2 cellular contexts compared by ENCODE assay signal in the genomic region with DNA sequence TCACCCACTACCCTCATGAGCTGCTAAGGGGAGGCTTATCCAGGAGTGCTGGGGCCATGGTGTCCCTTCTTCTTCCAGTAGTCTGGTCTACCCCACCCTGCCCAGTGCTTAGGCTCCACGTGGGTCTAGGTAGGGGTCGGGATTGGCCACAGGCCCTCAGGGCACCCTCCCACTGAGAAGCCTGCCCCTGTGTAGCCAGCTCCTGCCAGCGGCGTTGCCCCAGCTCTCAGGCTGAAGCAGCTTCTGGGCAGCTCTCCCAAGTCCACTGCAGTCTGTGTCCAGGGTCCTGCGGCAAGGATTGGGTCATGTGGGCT.
TF ChIP-seq lines count a peak whose summit lies in the region.

No MANE protein-coding gene starts in this region.

TF ChIP-seq in HCT116, 20 proteins besides CTCF, POLR2A, EP300 and RAD21:
- TF ChIP-seq ELF1 (IDR thresholded peaks at IDR 0.05; ENCODE audit: borderline replicate concordance, low read depth) (no peak), POLR2AphosphoS5 (IDR thresholded peaks at IDR 0.05; ENCODE audit: low read depth, low read length) (no peak), YY1 (IDR thresholded peaks at IDR 0.05; ENCODE audit: extremely low read depth, insufficient replicate concordance, low read depth, low read length) (no peak), ZNF274 (IDR thresholded peaks at IDR 0.05; ENCODE audit: low read depth, low read length) (no peak), REST (IDR thresholded peaks at IDR 0.05; ENCODE audit: low read depth) (no peak), EGR1 (IDR thresholded peaks at IDR 0.05; ENCODE audit: low read depth) (no peak), CEBPB (IDR thresholded peaks at IDR 0.05; ENCODE audit: low read depth) (no peak), FOSL1 (IDR thresholded peaks at IDR 0.05; ENCODE audit: low read depth) (no peak), SIN3A (IDR thresholded peaks at IDR 0.05; ENCODE audit: low read depth) (no peak)
- TF ChIP-seq, protein P1, sequence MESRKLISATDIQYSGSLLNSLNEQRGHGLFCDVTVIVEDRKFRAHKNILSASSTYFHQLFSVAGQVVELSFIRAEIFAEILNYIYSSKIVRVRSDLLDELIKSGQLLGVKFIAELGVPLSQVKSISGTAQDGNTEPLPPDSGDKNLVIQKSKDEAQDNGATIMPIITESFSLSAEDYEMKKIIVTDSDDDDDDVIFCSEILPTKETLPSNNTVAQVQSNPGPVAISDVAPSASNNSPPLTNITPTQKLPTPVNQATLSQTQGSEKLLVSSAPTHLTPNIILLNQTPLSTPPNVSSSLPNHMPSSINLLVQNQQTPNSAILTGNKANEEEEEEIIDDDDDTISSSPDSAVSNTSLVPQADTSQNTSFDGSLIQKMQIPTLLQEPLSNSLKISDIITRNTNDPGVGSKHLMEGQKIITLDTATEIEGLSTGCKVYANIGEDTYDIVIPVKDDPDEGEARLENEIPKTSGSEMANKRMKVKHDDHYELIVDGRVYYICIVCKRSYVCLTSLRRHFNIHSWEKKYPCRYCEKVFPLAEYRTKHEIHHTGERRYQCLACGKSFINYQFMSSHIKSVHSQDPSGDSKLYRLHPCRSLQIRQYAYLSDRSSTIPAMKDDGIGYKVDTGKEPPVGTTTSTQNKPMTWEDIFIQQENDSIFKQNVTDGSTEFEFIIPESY (IDR thresholded peaks at IDR 0.05; ENCODE audit: extremely low read depth, insufficient replicate concordance, low read length), result no peak
- TF ChIP-seq, protein P2, sequence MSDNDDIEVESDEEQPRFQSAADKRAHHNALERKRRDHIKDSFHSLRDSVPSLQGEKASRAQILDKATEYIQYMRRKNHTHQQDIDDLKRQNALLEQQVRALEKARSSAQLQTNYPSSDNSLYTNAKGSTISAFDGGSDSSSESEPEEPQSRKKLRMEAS (IDR thresholded peaks at IDR 0.05), result no peak

TF ChIP-seq in GM12878, 131 proteins besides CTCF, POLR2A, EP300 and RAD21:
- TF ChIP-seq HCFC1 (IDR thresholded peaks at IDR 0.05; ENCODE audit: low read length), result no peak
- TF ChIP-seq, protein P3, sequence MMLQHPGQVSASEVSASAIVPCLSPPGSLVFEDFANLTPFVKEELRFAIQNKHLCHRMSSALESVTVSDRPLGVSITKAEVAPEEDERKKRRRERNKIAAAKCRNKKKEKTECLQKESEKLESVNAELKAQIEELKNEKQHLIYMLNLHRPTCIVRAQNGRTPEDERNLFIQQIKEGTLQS (IDR thresholded peaks at IDR 0.05; ENCODE audit: borderline replicate concordance, extremely low read depth, low read depth, low read length), result no peak
- no peak for TF ChIP-seq CREM (IDR thresholded peaks at IDR 0.05; ENCODE audit: low read depth)
- no peak for TF ChIP-seq ZNF687 (IDR thresholded peaks at IDR 0.05)
- no peak for TF ChIP-seq EED (IDR thresholded peaks at IDR 0.05; ENCODE audit: low read depth)
- TF ChIP-seq, protein P4, sequence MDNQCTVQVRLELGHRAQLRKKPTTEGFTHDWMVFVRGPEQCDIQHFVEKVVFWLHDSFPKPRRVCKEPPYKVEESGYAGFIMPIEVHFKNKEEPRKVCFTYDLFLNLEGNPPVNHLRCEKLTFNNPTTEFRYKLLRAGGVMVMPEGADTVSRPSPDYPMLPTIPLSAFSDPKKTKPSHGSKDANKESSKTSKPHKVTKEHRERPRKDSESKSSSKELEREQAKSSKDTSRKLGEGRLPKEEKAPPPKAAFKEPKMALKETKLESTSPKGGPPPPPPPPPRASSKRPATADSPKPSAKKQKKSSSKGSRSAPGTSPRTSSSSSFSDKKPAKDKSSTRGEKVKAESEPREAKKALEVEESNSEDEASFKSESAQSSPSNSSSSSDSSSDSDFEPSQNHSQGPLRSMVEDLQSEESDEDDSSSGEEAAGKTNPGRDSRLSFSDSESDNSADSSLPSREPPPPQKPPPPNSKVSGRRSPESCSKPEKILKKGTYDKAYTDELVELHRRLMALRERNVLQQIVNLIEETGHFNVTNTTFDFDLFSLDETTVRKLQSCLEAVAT (IDR thresholded peaks at IDR 0.05), result no peak
- TF ChIP-seq ZBED1 (IDR thresholded peaks at IDR 0.05; ENCODE audit: borderline replicate concordance), result no peak
- TF ChIP-seq SPI1 (IDR thresholded peaks at IDR 0.05; ENCODE audit: borderline replicate concordance, insufficient read depth, low read depth, low read length), result no peak
- TF ChIP-seq SUZ12 (IDR thresholded peaks at IDR 0.05; ENCODE audit: unreplicated experiment), result no peak
